Comparison of ENCODE assay signal across 1 cellular context in the genomic region with DNA sequence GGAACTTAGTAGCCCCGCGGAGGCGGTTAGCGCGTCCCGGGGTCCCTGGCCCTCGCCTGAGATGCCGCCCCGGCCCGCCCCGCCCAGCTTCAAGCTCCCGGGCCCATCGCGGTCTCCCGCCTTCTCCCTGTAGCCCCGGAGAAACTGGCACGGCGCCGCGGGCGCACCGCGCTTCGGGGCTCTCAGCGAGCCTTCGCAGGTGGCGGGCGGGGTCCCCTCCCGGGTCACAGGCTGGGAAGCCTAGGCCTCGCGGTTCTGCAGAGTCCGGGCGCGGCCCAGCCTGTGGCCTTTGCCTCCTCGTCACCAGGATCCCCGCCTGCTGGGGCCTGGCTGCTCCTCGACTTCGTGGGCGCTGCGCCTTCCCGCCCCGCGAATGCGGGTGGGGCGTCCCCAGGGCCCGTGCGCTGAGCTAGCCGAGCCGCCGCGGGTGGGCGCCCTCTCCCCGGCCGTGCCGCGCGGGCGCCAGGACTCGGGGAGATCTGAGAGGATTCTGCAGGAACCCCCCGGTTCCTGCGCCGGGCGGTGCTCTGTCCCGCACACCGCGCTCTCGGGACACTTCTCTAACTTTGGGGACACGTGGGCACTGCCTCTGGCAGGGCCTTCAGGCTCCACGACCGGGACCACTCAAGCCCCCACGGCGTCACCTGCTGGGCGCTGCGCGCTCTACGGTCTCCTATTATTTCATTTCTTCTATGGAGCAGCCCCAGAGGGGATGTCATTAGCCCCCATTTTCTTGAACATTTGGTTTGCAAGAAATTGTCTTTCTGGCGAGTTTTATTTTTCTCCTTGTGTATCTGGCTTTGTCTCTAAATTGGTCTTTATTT.
TF ChIP-seq lines count a peak whose summit lies in the region.

No MANE protein-coding gene starts in this region.

TF ChIP-seq in K562, 482 proteins besides CTCF, POLR2A, EP300 and RAD21 (continued from another document and continues in another):
- TF ChIP-seq, protein P1, sequence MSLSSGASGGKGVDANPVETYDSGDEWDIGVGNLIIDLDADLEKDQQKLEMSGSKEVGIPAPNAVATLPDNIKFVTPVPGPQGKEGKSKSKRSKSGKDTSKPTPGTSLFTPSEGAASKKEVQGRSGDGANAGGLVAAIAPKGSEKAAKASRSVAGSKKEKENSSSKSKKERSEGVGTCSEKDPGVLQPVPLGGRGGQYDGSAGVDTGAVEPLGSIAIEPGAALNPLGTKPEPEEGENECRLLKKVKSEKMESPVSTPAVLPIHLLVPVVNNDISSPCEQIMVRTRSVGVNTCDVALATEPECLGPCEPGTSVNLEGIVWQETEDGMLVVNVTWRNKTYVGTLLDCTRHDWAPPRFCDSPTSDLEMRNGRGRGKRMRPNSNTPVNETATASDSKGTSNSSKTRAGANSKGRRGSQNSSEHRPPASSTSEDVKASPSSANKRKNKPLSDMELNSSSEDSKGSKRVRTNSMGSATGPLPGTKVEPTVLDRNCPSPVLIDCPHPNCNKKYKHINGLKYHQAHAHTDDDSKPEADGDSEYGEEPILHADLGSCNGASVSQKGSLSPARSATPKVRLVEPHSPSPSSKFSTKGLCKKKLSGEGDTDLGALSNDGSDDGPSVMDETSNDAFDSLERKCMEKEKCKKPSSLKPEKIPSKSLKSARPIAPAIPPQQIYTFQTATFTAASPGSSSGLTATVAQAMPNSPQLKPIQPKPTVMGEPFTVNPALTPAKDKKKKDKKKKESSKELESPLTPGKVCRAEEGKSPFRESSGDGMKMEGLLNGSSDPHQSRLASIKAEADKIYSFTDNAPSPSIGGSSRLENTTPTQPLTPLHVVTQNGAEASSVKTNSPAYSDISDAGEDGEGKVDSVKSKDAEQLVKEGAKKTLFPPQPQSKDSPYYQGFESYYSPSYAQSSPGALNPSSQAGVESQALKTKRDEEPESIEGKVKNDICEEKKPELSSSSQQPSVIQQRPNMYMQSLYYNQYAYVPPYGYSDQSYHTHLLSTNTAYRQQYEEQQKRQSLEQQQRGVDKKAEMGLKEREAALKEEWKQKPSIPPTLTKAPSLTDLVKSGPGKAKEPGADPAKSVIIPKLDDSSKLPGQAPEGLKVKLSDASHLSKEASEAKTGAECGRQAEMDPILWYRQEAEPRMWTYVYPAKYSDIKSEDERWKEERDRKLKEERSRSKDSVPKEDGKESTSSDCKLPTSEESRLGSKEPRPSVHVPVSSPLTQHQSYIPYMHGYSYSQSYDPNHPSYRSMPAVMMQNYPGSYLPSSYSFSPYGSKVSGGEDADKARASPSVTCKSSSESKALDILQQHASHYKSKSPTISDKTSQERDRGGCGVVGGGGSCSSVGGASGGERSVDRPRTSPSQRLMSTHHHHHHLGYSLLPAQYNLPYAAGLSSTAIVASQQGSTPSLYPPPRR (CRISPR knock-in tag; IDR thresholded peaks at IDR 0.05; ENCODE audit: borderline replicate concordance): no peak
- TF ChIP-seq PHF20 (IDR thresholded peaks at IDR 0.05; ENCODE audit: partially characterized antibody) (no peak), TBP (optimal IDR thresholded peaks at IDR 0.05; ENCODE audit: low read depth, low read length) (no peak), BACH1 (tag; IDR thresholded peaks at IDR 0.05) (no peak), SMAD4 (CRISPR knock-in tag; conservative IDR thresholded peaks at IDR 0.05) (peak; percentile 37; the same call in 1 of the 2 replicates), FIP1L1 (IDR thresholded peaks at IDR 0.05; ENCODE audit: low read depth, low read length, poor library complexity, severe bottlenecking) (no peak), CSDE1 (IDR thresholded peaks at IDR 0.05) (no peak), ZNF644 (tag; IDR thresholded peaks at IDR 0.05; ENCODE audit: low read depth) (no peak), ZSCAN29 (IDR thresholded peaks at IDR 0.05) (no peak), ZNF263 (CRISPR knock-in tag; IDR thresholded peaks at IDR 0.05; ENCODE audit: borderline replicate concordance) (no peak), CCAR2 (IDR thresholded peaks at IDR 0.05; ENCODE audit: low read depth, low read length) (no peak), ZNF23 (CRISPR knock-in tag; IDR thresholded peaks at IDR 0.05) (no peak), RBM22 (IDR thresholded peaks at IDR 0.05; ENCODE audit: low read depth, low read length, poor library complexity, severe bottlenecking) (peak; percentile 41), MAFG (tag; conservative IDR thresholded peaks at IDR 0.05) (no peak), PCBP1 (IDR thresholded peaks at IDR 0.05; ENCODE audit: low read depth, low read length, poor library complexity, severe bottlenecking) (peak; percentile 40), ZNF175 (CRISPR knock-in tag; IDR thresholded peaks at IDR 0.05; ENCODE audit: low read depth) (no peak), ZNF699 (CRISPR knock-in tag; IDR thresholded peaks at IDR 0.05; ENCODE audit: insufficient replicate concordance) (no peak), SIX5 (IDR thresholded peaks at IDR 0.05; ENCODE audit: borderline replicate concordance in 1 of 2, insufficient read depth in 1 of 2, low read depth in 1 of 2, low read length in 2 of 2) (no peak), ZNF239 (CRISPR knock-in tag; IDR thresholded peaks at IDR 0.05) (no peak), ETV6 (IDR thresholded peaks at IDR 0.05; ENCODE audit: borderline replicate concordance in 1 of 2, low read depth in 2 of 2, low read length in 1 of 2) (no peak), ETV6 (CRISPR knock-in tag; IDR thresholded peaks at IDR 0.05; ENCODE audit: borderline replicate concordance) (no peak), NFIC (IDR thresholded peaks at IDR 0.05) (no peak), ZNF41 (CRISPR knock-in tag; conservative IDR thresholded peaks at IDR 0.05) (no peak), FOXJ2 (tag; IDR thresholded peaks at IDR 0.05) (no peak), FOXA1 (IDR thresholded peaks at IDR 0.05; ENCODE audit: borderline replicate concordance) (no peak), RBM34 (IDR thresholded peaks at IDR 0.05; ENCODE audit: borderline replicate concordance, insufficient read depth, low read length) (no peak), KAT2B (IDR thresholded peaks at IDR 0.05; ENCODE audit: low read depth, low read length) (no peak), BRD9 (IDR thresholded peaks at IDR 0.05; ENCODE audit: low read depth, partially characterized antibody) (no peak), EHMT2 (IDR thresholded peaks at IDR 0.05) (no peak), FOXA3 (CRISPR knock-in tag; conservative IDR thresholded peaks at IDR 0.05 in 1 of 2, IDR thresholded peaks at IDR 0.05 in 1 of 2) (no peak), HNRNPK (IDR thresholded peaks at IDR 0.05; ENCODE audit: low read depth, low read length, poor library complexity, severe bottlenecking) (no peak), HDAC3 (IDR thresholded peaks at IDR 0.05; ENCODE audit: borderline replicate concordance, partially characterized antibody) (no peak), GABPB2 (CRISPR knock-in tag; conservative IDR thresholded peaks at IDR 0.05) (no peak)
- TF ChIP-seq, protein P2, sequence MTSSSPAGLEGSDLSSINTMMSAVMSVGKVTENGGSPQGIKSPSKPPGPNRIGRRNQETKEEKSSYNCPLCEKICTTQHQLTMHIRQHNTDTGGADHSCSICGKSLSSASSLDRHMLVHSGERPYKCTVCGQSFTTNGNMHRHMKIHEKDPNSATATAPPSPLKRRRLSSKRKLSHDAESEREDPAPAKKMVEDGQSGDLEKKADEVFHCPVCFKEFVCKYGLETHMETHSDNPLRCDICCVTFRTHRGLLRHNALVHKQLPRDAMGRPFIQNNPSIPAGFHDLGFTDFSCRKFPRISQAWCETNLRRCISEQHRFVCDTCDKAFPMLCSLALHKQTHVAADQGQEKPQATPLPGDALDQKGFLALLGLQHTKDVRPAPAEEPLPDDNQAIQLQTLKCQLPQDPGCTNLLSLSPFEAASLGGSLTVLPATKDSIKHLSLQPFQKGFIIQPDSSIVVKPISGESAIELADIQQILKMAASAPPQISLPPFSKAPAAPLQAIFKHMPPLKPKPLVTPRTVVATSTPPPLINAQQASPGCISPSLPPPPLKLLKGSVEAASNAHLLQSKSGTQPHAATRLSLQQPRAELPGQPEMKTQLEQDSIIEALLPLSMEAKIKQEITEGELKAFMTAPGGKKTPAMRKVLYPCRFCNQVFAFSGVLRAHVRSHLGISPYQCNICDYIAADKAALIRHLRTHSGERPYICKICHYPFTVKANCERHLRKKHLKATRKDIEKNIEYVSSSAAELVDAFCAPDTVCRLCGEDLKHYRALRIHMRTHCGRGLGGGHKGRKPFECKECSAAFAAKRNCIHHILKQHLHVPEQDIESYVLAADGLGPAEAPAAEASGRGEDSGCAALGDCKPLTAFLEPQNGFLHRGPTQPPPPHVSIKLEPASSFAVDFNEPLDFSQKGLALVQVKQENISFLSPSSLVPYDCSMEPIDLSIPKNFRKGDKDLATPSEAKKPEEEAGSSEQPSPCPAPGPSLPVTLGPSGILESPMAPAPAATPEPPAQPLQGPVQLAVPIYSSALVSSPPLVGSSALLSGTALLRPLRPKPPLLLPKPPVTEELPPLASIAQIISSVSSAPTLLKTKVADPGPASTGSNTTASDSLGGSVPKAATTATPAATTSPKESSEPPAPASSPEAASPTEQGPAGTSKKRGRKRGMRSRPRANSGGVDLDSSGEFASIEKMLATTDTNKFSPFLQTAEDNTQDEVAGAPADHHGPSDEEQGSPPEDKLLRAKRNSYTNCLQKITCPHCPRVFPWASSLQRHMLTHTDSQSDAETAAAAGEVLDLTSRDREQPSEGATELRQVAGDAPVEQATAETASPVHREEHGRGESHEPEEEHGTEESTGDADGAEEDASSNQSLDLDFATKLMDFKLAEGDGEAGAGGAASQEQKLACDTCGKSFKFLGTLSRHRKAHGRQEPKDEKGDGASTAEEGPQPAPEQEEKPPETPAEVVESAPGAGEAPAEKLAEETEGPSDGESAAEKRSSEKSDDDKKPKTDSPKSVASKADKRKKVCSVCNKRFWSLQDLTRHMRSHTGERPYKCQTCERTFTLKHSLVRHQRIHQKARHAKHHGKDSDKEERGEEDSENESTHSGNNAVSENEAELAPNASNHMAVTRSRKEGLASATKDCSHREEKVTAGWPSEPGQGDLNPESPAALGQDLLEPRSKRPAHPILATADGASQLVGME (CRISPR knock-in tag; IDR thresholded peaks at IDR 0.05): no peak
- TF ChIP-seq, protein P3, sequence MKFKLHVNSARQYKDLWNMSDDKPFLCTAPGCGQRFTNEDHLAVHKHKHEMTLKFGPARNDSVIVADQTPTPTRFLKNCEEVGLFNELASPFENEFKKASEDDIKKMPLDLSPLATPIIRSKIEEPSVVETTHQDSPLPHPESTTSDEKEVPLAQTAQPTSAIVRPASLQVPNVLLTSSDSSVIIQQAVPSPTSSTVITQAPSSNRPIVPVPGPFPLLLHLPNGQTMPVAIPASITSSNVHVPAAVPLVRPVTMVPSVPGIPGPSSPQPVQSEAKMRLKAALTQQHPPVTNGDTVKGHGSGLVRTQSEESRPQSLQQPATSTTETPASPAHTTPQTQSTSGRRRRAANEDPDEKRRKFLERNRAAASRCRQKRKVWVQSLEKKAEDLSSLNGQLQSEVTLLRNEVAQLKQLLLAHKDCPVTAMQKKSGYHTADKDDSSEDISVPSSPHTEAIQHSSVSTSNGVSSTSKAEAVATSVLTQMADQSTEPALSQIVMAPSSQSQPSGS (CRISPR knock-in tag; IDR thresholded peaks at IDR 0.05): no peak
- TF ChIP-seq, protein P4, sequence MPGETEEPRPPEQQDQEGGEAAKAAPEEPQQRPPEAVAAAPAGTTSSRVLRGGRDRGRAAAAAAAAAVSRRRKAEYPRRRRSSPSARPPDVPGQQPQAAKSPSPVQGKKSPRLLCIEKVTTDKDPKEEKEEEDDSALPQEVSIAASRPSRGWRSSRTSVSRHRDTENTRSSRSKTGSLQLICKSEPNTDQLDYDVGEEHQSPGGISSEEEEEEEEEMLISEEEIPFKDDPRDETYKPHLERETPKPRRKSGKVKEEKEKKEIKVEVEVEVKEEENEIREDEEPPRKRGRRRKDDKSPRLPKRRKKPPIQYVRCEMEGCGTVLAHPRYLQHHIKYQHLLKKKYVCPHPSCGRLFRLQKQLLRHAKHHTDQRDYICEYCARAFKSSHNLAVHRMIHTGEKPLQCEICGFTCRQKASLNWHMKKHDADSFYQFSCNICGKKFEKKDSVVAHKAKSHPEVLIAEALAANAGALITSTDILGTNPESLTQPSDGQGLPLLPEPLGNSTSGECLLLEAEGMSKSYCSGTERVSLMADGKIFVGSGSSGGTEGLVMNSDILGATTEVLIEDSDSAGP (CRISPR knock-in tag; IDR thresholded peaks at IDR 0.05): no peak
- TF ChIP-seq, protein P5, sequence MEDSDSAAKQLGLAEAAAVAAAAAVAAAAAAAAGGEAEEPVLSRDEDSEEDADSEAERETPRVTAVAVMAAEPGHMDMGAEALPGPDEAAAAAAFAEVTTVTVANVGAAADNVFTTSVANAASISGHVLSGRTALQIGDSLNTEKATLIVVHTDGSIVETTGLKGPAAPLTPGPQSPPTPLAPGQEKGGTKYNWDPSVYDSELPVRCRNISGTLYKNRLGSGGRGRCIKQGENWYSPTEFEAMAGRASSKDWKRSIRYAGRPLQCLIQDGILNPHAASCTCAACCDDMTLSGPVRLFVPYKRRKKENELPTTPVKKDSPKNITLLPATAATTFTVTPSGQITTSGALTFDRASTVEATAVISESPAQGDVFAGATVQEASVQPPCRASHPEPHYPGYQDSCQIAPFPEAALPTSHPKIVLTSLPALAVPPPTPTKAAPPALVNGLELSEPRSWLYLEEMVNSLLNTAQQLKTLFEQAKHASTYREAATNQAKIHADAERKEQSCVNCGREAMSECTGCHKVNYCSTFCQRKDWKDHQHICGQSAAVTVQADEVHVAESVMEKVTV (CRISPR knock-in tag; IDR thresholded peaks at IDR 0.05): no peak
- TF ChIP-seq, protein P6, sequence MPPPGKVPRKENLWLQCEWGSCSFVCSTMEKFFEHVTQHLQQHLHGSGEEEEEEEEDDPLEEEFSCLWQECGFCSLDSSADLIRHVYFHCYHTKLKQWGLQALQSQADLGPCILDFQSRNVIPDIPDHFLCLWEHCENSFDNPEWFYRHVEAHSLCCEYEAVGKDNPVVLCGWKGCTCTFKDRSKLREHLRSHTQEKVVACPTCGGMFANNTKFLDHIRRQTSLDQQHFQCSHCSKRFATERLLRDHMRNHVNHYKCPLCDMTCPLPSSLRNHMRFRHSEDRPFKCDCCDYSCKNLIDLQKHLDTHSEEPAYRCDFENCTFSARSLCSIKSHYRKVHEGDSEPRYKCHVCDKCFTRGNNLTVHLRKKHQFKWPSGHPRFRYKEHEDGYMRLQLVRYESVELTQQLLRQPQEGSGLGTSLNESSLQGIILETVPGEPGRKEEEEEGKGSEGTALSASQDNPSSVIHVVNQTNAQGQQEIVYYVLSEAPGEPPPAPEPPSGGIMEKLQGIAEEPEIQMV (tag; conservative IDR thresholded peaks at IDR 0.05; ENCODE audit: low read depth): no peak
- TF ChIP-seq, protein P7, sequence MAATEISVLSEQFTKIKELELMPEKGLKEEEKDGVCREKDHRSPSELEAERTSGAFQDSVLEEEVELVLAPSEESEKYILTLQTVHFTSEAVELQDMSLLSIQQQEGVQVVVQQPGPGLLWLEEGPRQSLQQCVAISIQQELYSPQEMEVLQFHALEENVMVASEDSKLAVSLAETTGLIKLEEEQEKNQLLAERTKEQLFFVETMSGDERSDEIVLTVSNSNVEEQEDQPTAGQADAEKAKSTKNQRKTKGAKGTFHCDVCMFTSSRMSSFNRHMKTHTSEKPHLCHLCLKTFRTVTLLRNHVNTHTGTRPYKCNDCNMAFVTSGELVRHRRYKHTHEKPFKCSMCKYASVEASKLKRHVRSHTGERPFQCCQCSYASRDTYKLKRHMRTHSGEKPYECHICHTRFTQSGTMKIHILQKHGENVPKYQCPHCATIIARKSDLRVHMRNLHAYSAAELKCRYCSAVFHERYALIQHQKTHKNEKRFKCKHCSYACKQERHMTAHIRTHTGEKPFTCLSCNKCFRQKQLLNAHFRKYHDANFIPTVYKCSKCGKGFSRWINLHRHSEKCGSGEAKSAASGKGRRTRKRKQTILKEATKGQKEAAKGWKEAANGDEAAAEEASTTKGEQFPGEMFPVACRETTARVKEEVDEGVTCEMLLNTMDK (IDR thresholded peaks at IDR 0.05; ENCODE audit: borderline replicate concordance, insufficient read depth, low read depth, low read length, poor library complexity, severe bottlenecking): peak; percentile 52
- TF ChIP-seq, protein P8, sequence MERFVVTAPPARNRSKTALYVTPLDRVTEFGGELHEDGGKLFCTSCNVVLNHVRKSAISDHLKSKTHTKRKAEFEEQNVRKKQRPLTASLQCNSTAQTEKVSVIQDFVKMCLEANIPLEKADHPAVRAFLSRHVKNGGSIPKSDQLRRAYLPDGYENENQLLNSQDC (CRISPR knock-in tag; IDR thresholded peaks at IDR 0.05): no peak
